Comparison of ENCODE assay signal across 32 cellular contexts in the genomic region with DNA sequence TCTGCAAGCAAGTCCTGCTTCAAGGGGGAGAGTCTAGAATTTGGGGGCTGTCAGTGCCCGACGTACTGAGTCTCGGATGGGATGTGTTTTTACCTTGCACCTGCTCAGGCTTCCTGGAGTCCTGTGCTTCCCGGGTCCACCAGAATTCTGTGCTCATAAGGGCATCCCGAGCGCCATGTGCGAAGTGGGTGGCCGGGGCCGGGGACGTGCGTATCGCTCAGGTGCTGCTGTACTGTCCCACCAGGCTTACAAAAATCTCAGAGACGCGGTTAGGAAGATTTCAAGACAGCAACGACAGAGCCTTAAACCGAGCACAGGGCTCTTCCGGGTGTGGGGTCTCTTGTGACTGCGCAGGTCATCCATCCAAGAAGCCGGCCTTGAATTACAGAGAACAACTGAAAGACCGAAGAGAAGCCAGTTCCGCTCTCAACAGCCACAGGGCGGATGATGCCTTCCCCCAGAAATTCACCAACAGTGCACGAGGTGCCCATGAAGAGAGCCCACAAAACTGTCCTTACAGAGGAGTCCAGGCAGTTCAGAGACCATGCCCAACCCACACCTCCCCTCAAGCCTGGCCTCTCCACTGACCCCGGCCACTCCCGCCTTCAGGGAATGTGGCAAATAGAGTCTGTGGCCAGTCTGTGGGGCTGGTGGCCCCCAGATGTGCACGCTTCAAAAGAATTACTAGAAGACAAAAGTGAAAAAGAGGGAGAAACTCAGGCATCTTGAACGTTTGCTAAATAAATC.
"Had no signal": no experiment of that assay in that cellular context is flagged by ENCODE, and none has a peak within 500 bp of the region (broad histone marks: within the 10 kb centered on the region; RNA-seq: fewer than 3 reads in every experiment).

No MANE protein-coding gene starts in this region.

- H3K27me3 Mint-ChIP-seq: activated CD8-positive, alpha-beta T cell treated with anti-CD3 and anti-CD28 coated beads for 36 hours had no signal

- H3K27ac Mint-ChIP-seq: activated CD4-positive, alpha-beta T cell treated with anti-CD3 and anti-CD28 coated beads, Interleukin-2, amount 10 ng/mL, durations not matched to agents 24 days and 14 days; activated CD8-positive, alpha-beta T cell treated with anti-CD3 and anti-CD28 coated beads for 36 hours; activated naive CD4-positive, alpha-beta T cell treated with anti-CD3 and anti-CD28 coated beads for 36 hours; activated naive CD4-positive, alpha-beta T cell treated with anti-CD3 and anti-CD28 coated beads, Interleukin-2, amount 50 U/mL, for 72 hours; activated T-helper 1 cell treated with anti-CD3 and anti-CD28 coated beads, Interleukin-12 subunit alpha, Interleukin-12 subunit beta, Interleukin-2, Interleukin-4 antibody, amounts not matched to agents 30 ng/mL and 10 ng/mL and 1 ng/mL, durations not matched to agents 14 hours and 24 hours and 36 hours had no signal

- H3K4me3 Mint-ChIP-seq: activated CD4-positive, alpha-beta T cell treated with anti-CD3 and anti-CD28 coated beads, Interleukin-2, amount 10 ng/mL, durations not matched to agents 24 days and 14 days; activated CD8-positive, alpha-beta T cell treated with anti-CD3 and anti-CD28 coated beads for 36 hours; activated naive CD4-positive, alpha-beta T cell treated with anti-CD3 and anti-CD28 coated beads for 36 hours; activated T-cell treated with anti-CD3 and anti-CD28 coated beads, Interleukin-2, amount 50 U/mL, for 4 hours; activated T-helper 1 cell treated with anti-CD3 and anti-CD28 coated beads, Interleukin-12 subunit alpha, Interleukin-12 subunit beta, Interleukin-2, Interleukin-4 antibody, amounts not matched to agents 30 ng/mL and 10 ng/mL and 1 ng/mL, durations not matched to agents 14 hours and 24 hours and 36 hours had no signal

- H3K36me3 ChIP-seq: adrenal gland, breast epithelium, SJCRH30 had no signal

- H3K27ac ChIP-seq: adrenal gland, body of pancreas, breast epithelium, SJCRH30, SK-N-MC had no signal

- ATAC-seq: activated CD8-positive, alpha-beta T cell treated with anti-CD3 and anti-CD28 coated beads for 36 hours; activated naive CD4-positive, alpha-beta T cell treated with anti-CD3 and anti-CD28 coated beads, Interleukin-2, amount 50 U/mL, for 72 hours; activated T-cell treated with anti-CD3 and anti-CD28 coated beads, Interleukin-2, amount 50 U/mL, for 4 hours; body of pancreas; Panc1 had no signal

- H3K4me1 Mint-ChIP-seq: activated CD4-positive, alpha-beta T cell treated with anti-CD3 and anti-CD28 coated beads, Interleukin-2, amount 10 ng/mL, durations not matched to agents 24 days and 14 days had no signal

- H3K36me3 Mint-ChIP-seq: activated naive CD4-positive, alpha-beta T cell treated with anti-CD3 and anti-CD28 coated beads, Interleukin-2, amount 50 U/mL, for 72 hours had no signal

- H3K9me3 Mint-ChIP-seq: activated CD4-positive, alpha-beta T cell treated with anti-CD3 and anti-CD28 coated beads, Interleukin-2, amount 10 ng/mL, durations not matched to agents 24 days and 14 days; activated CD8-positive, alpha-beta T cell treated with anti-CD3 and anti-CD28 coated beads for 36 hours; activated naive CD4-positive, alpha-beta T cell treated with anti-CD3 and anti-CD28 coated beads for 36 hours; activated naive CD4-positive, alpha-beta T cell treated with anti-CD3 and anti-CD28 coated beads, Interleukin-2, amount 50 U/mL, for 72 hours; activated T-cell treated with anti-CD3 and anti-CD28 coated beads, Interleukin-2, amount 50 U/mL, for 4 hours; activated T-helper 1 cell treated with anti-CD3 and anti-CD28 coated beads, Interleukin-12 subunit alpha, Interleukin-12 subunit beta, Interleukin-2, Interleukin-4 antibody, amounts not matched to agents 30 ng/mL and 10 ng/mL and 1 ng/mL, durations not matched to agents 14 hours and 24 hours and 36 hours had no signal

- DNase-seq: activated CD4-positive, alpha-beta T cell treated with anti-CD3 and anti-CD28 coated beads, Interleukin-2, amount 10 ng/mL, durations not matched to agents 24 days and 14 days; activated CD4-positive, alpha-beta T cell treated with anti-CD3 and anti-CD28 coated beads, Interleukin-2, amount 50 U/mL, for 4 hours; activated CD8-positive, alpha-beta memory T cell treated with anti-CD3 and anti-CD28 coated beads, Interleukin-2, amount 50 U/mL, for 4 hours; activated CD8-positive, alpha-beta T cell treated with anti-CD3 and anti-CD28 coated beads for 36 hours; activated gamma-delta T cell treated with Interleukin-2 at 50 U/mL for 16 hours; activated naive CD4-positive, alpha-beta T cell treated with anti-CD3 and anti-CD28 coated beads for 36 hours; activated T-cell treated with anti-CD3 and anti-CD28 coated beads for 4 hours; activated T-cell treated with anti-CD3 and anti-CD28 coated beads, Interleukin-2, amount 50 U/mL, for 4 hours; adrenal gland; body of pancreas; caudate nucleus; NCI-H1092 treated with DMSO at 0.1 percent for 48 hours; NCI-H1417; NCI-H146; NCI-H187; NCI-H2029 treated with DMSO at 0.1 percent for 48 hours; NCI-H2107; NCI-H2171; NCI-H510A; NCI-H526; NCI-H748 treated with DMSO at 0.1 percent for 48 hours; OCI-M1; SHP77; SJCRH30; T1000 had no signal

- H3K27me3 ChIP-seq: adrenal gland, body of pancreas, breast epithelium, SJCRH30 had no signal

- H3K4me3 ChIP-seq: adrenal gland, body of pancreas, breast epithelium, SJCRH30, SK-N-MC had no signal

- H3K4me1 ChIP-seq: adrenal gland, body of pancreas, breast epithelium, SJCRH30 had no signal

- H3K9me3 ChIP-seq: adrenal gland, body of pancreas, breast epithelium, SJCRH30 had no signal

- FAIRE-seq: astrocyte, TTC549 had no signal
